In genomic region chr15:77889009-77889806, GRCh38 we compare ENCODE assay signal across 18 cellular contexts.
DNase-seq lines count a peak whose midpoint lies in the region; ATAC-seq and TF ChIP-seq lines count a peak whose summit lies in the region.
"Had no signal": no experiment of that assay in that cellular context is flagged by ENCODE, and none has a peak within 500 bp of the region (broad histone marks: within the 10 kb centered on the region; RNA-seq: fewer than 3 reads in every experiment).

No MANE protein-coding gene starts in this region.

- H3K27me3 Mint-ChIP-seq in nephron (ENCODE audit: low read depth): no peaks in the 10 kb centered on the region
- H3K27me3 Mint-ChIP-seq in activated naive CD4-positive, alpha-beta T cell treated with anti-CD3 and anti-CD28 coated beads, Interleukin-2, amount 10 ng/mL, durations not matched to agents 7 days and 5 days: peaks cover 33% of the 10 kb centered on the region
- H3K27me3 Mint-ChIP-seq: activated T-helper 17 cell treated with anti-CD3 and anti-CD28 coated beads, Interleukin-2, amount 50 U/mL, for 72 hours; stimulated activated naive CD8-positive, alpha-beta T cell treated with anti-CD3 and anti-CD28 coated beads, Interleukin-15, Interleukin-2, amounts not matched to agents 100 ng/mL and 50 ng/mL, for 24 hours had no signal

- H3K4me1 ChIP-seq in esophagus squamous epithelium: peaks cover 0 to 10% (median 0%) of the 10 kb centered on the region in 3 donors
- no peaks in the 10 kb centered on the region for H3K4me1 ChIP-seq in upper lobe of left lung

- no peaks in the 10 kb centered on the region for H3K9me3 ChIP-seq in esophagus squamous epithelium
- no peaks in the 10 kb centered on the region for H3K9me3 ChIP-seq in upper lobe of left lung

- no peak for ATAC-seq in Right ventricle myocardium inferior
- no peak for ATAC-seq in upper lobe of left lung (ENCODE audit: low FRiP score in 2 of 2)
- ATAC-seq: activated T-helper 17 cell treated with anti-CD3 and anti-CD28 coated beads, Interleukin-2, amount 50 U/mL, for 72 hours had no signal

- WGBS in esophagus squamous epithelium, 2 donors: 70 to 91% methylated on average over 5 to 14 of the region's 17 CpGs
- 86 to 87% methylated on average over 15 to 17 of the region's 17 CpGs for WGBS in upper lobe of left lung, 2 donors

- H3K4me3 ChIP-seq in esophagus squamous epithelium: no peak overlapping the region
- no peak overlapping the region for H3K4me3 ChIP-seq in upper lobe of left lung
- H3K4me3 ChIP-seq: hepatocyte had no signal

- H3K27ac ChIP-seq in esophagus squamous epithelium: peak overlapping the region in 3 of 4 donors; percentile 25 to 38 (median 26)
- H3K27ac ChIP-seq in upper lobe of left lung: peak overlapping the region; percentile 30 to 68 (median 44)
- H3K27ac ChIP-seq: C4-2B, hepatocyte had no signal

- H3K9me3 Mint-ChIP-seq in nephron: no peaks in the 10 kb centered on the region
- H3K9me3 Mint-ChIP-seq in activated naive CD4-positive, alpha-beta T cell treated with anti-CD3 and anti-CD28 coated beads, Interleukin-2, amount 10 ng/mL, durations not matched to agents 7 days and 5 days: no peaks in the 10 kb centered on the region
- H3K9me3 Mint-ChIP-seq: activated B cell treated with CpG ODN at 0.5 μM for 24 hours; activated T-helper 17 cell treated with anti-CD3 and anti-CD28 coated beads, Interleukin-2, amount 50 U/mL, for 72 hours; stimulated activated naive CD8-positive, alpha-beta T cell treated with anti-CD3 and anti-CD28 coated beads, Interleukin-15, Interleukin-2, amounts not matched to agents 100 ng/mL and 50 ng/mL, for 24 hours had no signal

- peaks cover 0 to 7% (median 0%) of the 10 kb centered on the region in 4 donors for H3K27me3 ChIP-seq in esophagus squamous epithelium
- H3K27me3 ChIP-seq in upper lobe of left lung: no peaks in the 10 kb centered on the region
- H3K27me3 ChIP-seq: hepatocyte had no signal

- intact Hi-C loops in Right ventricle myocardium inferior (cut with DNase I): no loop called here
- intact Hi-C loops in cardiac septum (cut with DNase I): no loop called here
- intact Hi-C loops in esophagus squamous epithelium (cut with DNase I): no loop called here

- TF ChIP-seq POLR2A in esophagus squamous epithelium (IDR thresholded peaks at IDR 0.05) (no peak), upper lobe of left lung (IDR thresholded peaks at IDR 0.05) (no peak)

- peak overlapping the region; percentile 53 to 86 (median 80) for H3K27ac Mint-ChIP-seq in nephron
- no peak overlapping the region for H3K27ac Mint-ChIP-seq in activated naive CD4-positive, alpha-beta T cell treated with anti-CD3 and anti-CD28 coated beads, Interleukin-2, amount 10 ng/mL, durations not matched to agents 7 days and 5 days
- H3K27ac Mint-ChIP-seq: activated B cell treated with CpG ODN at 0.5 μM for 24 hours; activated T-helper 17 cell treated with anti-CD3 and anti-CD28 coated beads, Interleukin-2, amount 50 U/mL, for 72 hours; stimulated activated naive CD8-positive, alpha-beta T cell treated with anti-CD3 and anti-CD28 coated beads, Interleukin-15, Interleukin-2, amounts not matched to agents 100 ng/mL and 50 ng/mL, for 24 hours had no signal

- DNase-seq in Right ventricle myocardium inferior (ENCODE audit: missing footprints) (peak; percentile 27), cardiac septum (ENCODE audit: low spot score) (no peak), esophagus squamous epithelium (lab: John Stamatoyannopoulos, UW) (no peak), upper lobe of left lung (no peak), NCI-H226 (no peak)
- DNase-seq in activated naive CD4-positive, alpha-beta T cell treated with anti-CD3 and anti-CD28 coated beads, Interleukin-2, amount 10 ng/mL, durations not matched to agents 7 days and 5 days: no peak
- no peak for DNase-seq in activated CD4-positive, alpha-beta T cell treated with anti-CD3 and anti-CD28 coated beads for 1 hour
- DNase-seq: 8988T, activated B cell treated with CpG ODN at 0.5 μM for 24 hours, amygdala, NCI-H1092, NCI-H2171, NCI-H774 had no signal

- CTCF ChIA-PET in activated naive CD4-positive, alpha-beta T cell treated with anti-CD3 and anti-CD28 coated beads, Interleukin-2, amount 10 ng/mL, durations not matched to agents 7 days and 5 days (lab: Charles Lee): no interaction called here

- peaks cover 19% of the 10 kb centered on the region for H3K4me1 Mint-ChIP-seq in nephron
- H3K4me1 Mint-ChIP-seq in activated naive CD4-positive, alpha-beta T cell treated with anti-CD3 and anti-CD28 coated beads, Interleukin-2, amount 10 ng/mL, durations not matched to agents 7 days and 5 days: no peaks in the 10 kb centered on the region
- H3K4me1 Mint-ChIP-seq: activated T-helper 17 cell treated with anti-CD3 and anti-CD28 coated beads, Interleukin-2, amount 50 U/mL, for 72 hours had no signal

- peak overlapping the region; percentile 12 to 52 (median 39) for H3K4me3 Mint-ChIP-seq in nephron
- H3K4me3 Mint-ChIP-seq in activated naive CD4-positive, alpha-beta T cell treated with anti-CD3 and anti-CD28 coated beads, Interleukin-2, amount 10 ng/mL, durations not matched to agents 7 days and 5 days: no peak overlapping the region
- H3K4me3 Mint-ChIP-seq: activated B cell treated with CpG ODN at 0.5 μM for 24 hours; activated T-helper 17 cell treated with anti-CD3 and anti-CD28 coated beads, Interleukin-2, amount 50 U/mL, for 72 hours; stimulated activated naive CD8-positive, alpha-beta T cell treated with anti-CD3 and anti-CD28 coated beads, Interleukin-15, Interleukin-2, amounts not matched to agents 100 ng/mL and 50 ng/mL, for 24 hours had no signal

- H3K36me3 ChIP-seq in esophagus squamous epithelium: no peaks in the 10 kb centered on the region
- H3K36me3 ChIP-seq in upper lobe of left lung: no peaks in the 10 kb centered on the region

- TF ChIP-seq CTCF in esophagus squamous epithelium (IDR thresholded peaks at IDR 0.05): no peak
- TF ChIP-seq CTCF in nephron (IDR thresholded peaks at IDR 0.05; ENCODE audit: unreplicated experiment in 3 of 3): no peak
- TF ChIP-seq CTCF in upper lobe of left lung (IDR thresholded peaks at IDR 0.05): no peak

- TF ChIP-seq EP300 in upper lobe of left lung (IDR thresholded peaks at IDR 0.05): no peak

- H3K36me3 Mint-ChIP-seq in nephron (ENCODE audit: low read depth): no peaks in the 10 kb centered on the region
- H3K36me3 Mint-ChIP-seq in activated naive CD4-positive, alpha-beta T cell treated with anti-CD3 and anti-CD28 coated beads, Interleukin-2, amount 10 ng/mL, durations not matched to agents 7 days and 5 days: no peaks in the 10 kb centered on the region
